In genomic region chr9:84111726-84112125, GRCh38 we compare ENCODE assay signal across 21 cellular contexts.
DNase-seq lines count a peak whose midpoint lies in the region; ATAC-seq and TF ChIP-seq lines count a peak whose summit lies in the region.
"Had no signal": no experiment of that assay in that cellular context is flagged by ENCODE, and none has a peak within 500 bp of the region (broad histone marks: within the 10 kb centered on the region; RNA-seq: fewer than 3 reads in every experiment).

No MANE protein-coding gene starts in this region.

- no peaks in the 10 kb centered on the region for H3K79me2 ChIP-seq in GM23248 (ENCODE audit: insufficient read depth)

- H3K27ac ChIP-seq in GM23248, result no peak overlapping the region
- H3K27ac ChIP-seq: psoas muscle, upper lobe of right lung had no signal

- no peaks in the 10 kb centered on the region for H3K9me3 ChIP-seq in GM23248 (ENCODE audit: low read depth)
- H3K9me3 ChIP-seq: upper lobe of right lung had no signal

- WGBS in GM23248 (ENCODE audit: low coverage in 1 of 2, low lambda C conversion rate in 2 of 2, missing lambda C conversion rate in 2 of 2), 2 experiments, result 69 to 80% methylated on average over 3 of the region's 3 CpGs

- in situ Hi-C loops in GM23248 (cut with MboI), result no loop called here

- DNase-seq in GM23248, result peak; percentile 40
- peak; percentile 94 for DNase-seq in NCI-H69 (lab: John Stamatoyannopoulos, UW)
- peak; percentile 9 to 22 for DNase-seq in cardiac fibroblast (ENCODE audit: low read depth in 2 of 2)
- peak; percentile 44 for DNase-seq in kidney tubule cell (ENCODE audit: low spot score)
- DNase-seq in NOMO-1 treated with DMSO at 0.1 percent for 48 hours (lab: John Stamatoyannopoulos, UW; ENCODE audit: unreplicated experiment), result no peak
- no peak for DNase-seq in T-helper 2 cell
- DNase-seq: activated CD4-positive, alpha-beta T cell treated with anti-CD3 and anti-CD28 coated beads, Interleukin-2, amount 50 U/mL, for 4 hours; activated gamma-delta T cell treated with Interleukin-2 at 50 U/mL for 16 hours; amygdala; cerebellar nuclear complex; effector memory CD8-positive, alpha-beta T cell; H7; MV-4-11; NCI-H187 treated with DMSO at 0.1 percent for 48 hours; NCI-H524; psoas muscle; stimulated activated CD4-positive, alpha-beta T cell treated with anti-CD3 and anti-CD28 coated beads, Interleukin-4, amount 100 ng/mL, for 1 hour; upper lobe of right lung had no signal

- no peak overlapping the region for H3K9ac ChIP-seq in GM23248

- H3K4me3 ChIP-seq in GM23248, result no peak overlapping the region
- no peak overlapping the region for H3K4me3 ChIP-seq in cardiac fibroblast (replicated peaks in 1 of 2; ENCODE audit: low read depth in 2 of 2, low read length in 2 of 2)
- H3K4me3 ChIP-seq: psoas muscle, smooth muscle cell, upper lobe of right lung had no signal

- H4K20me1 ChIP-seq in GM23248 (ENCODE audit: insufficient read depth), result no peaks in the 10 kb centered on the region

- H3K9me2 ChIP-seq in GM23248 (ENCODE audit: insufficient read depth), result no peaks in the 10 kb centered on the region

- H3K4me1 ChIP-seq in GM23248 (ENCODE audit: insufficient read depth), result no peaks in the 10 kb centered on the region
- H3K4me1 ChIP-seq: upper lobe of right lung had no signal

- no peak for TF ChIP-seq CTCF in cardiac fibroblast (IDR thresholded peaks at IDR 0.05; ENCODE audit: low read depth, low read length)

- H2AFZ ChIP-seq in GM23248, result no peak overlapping the region

- H3F3A ChIP-seq in GM23248 (ENCODE audit: insufficient read depth), result 0 out of 2 replicates have a peak, but pooled peaks cover 5% of the 10 kb centered on the region

- no peak overlapping the region for H3K4me2 ChIP-seq in GM23248 (ENCODE audit: unreplicated experiment)
- H3K4me2 ChIP-seq: smooth muscle cell had no signal

- no peak for ATAC-seq in HG02885 (IDR thresholded peaks at IDR 0.05; ENCODE audit: poor library complexity, unreplicated experiment)
- ATAC-seq in GM18861 (IDR thresholded peaks at IDR 0.05; ENCODE audit: unreplicated experiment), result no peak
- ATAC-seq: effector memory CD8-positive, alpha-beta T cell; psoas muscle; upper lobe of right lung had no signal

- H3K27me3 ChIP-seq in GM23248 (replicated peaks; ENCODE audit: insufficient read depth), result no peaks in the 10 kb centered on the region; the same call in 1 of the 2 replicates

- no peaks in the 10 kb centered on the region for H3K36me3 ChIP-seq in GM23248 (ENCODE audit: low read depth)
- H3K36me3 ChIP-seq: upper lobe of right lung had no signal

Comparison
In these comparisons a context has a peak if more than half of its experiments do, and no peak if none do; other contexts are left out.
1. DNase-seq: peak in GM23248 (single experiment), NCI-H69 (single experiment), cardiac fibroblast (2 of 2) and kidney tubule cell (single experiment); none in NOMO-1 treated with DMSO at 0.1 percent for 48 hours (single experiment) and T-helper 2 cell (0 of 5).